8 cellular contexts compared by ENCODE assay signal in genomic region chr6:90294614-90294988, GRCh38. TPM values are rescaled to one million over a fixed set of nuclear protein-coding genes. Genes with fewer than 3 reads are reported as not detected.
DNase-seq lines count a peak whose midpoint lies in the region; ATAC-seq and TF ChIP-seq lines count a peak whose summit lies in the region.

No MANE protein-coding gene starts in this region.

- no peaks in the 10 kb centered on the region; the same call in 1 of the 2 replicates for H3K9me3 ChIP-seq in AG04450 (ENCODE audit: control insufficient read depth, insufficient read depth, low read length)
- H3K9me3 ChIP-seq in NT2/D1 (ENCODE audit: insufficient read depth, low read length): no peaks in the 10 kb centered on the region
- no peaks in the 10 kb centered on the region for H3K9me3 ChIP-seq in mesenchymal stem cell (ENCODE audit: control insufficient read depth, low read length)

- CTCF ChIA-PET in AG04450 (lab: Charles Lee): interaction anchor here (0.5 to 2.2 kb wide), 2 partner anchors 206 to 354 kb away, joined by 3 to 11 read pairs; no protein-coding TSS in a partner anchor

- no peak overlapping the region for H2AK5ac ChIP-seq in mesenchymal stem cell (ENCODE audit: low read length, severe bottlenecking)

- ATAC-seq in activated naive CD8-positive, alpha-beta T cell treated with anti-CD3 and anti-CD28 coated beads, Interleukin-2, amount 50 U/mL, for 24 hours: no peak
- no peak for ATAC-seq in omental fat pad (ENCODE audit: low FRiP score)

- H3K27ac ChIP-seq in AG04450 (ENCODE audit: low read depth, low read length) (no peak overlapping the region), mesenchymal stem cell (ENCODE audit: low read length, poor library complexity, severe bottlenecking) (no peak overlapping the region)

- peaks cover 5% of the 10 kb centered on the region for H3K27me3 ChIP-seq in AG04450 (ENCODE audit: control insufficient read depth, insufficient read depth, low read length)
- peaks cover 38% of the 10 kb centered on the region for H3K27me3 ChIP-seq in NT2/D1 (ENCODE audit: insufficient read depth, insufficient read length)
- H3K27me3 ChIP-seq in mesenchymal stem cell (ENCODE audit: control insufficient read depth in 1 of 2, insufficient read depth in 1 of 2, low read length in 2 of 2): peaks cover 10 to 32% of the 10 kb centered on the region in 2 experiments

- no peak overlapping the region for H3K4ac ChIP-seq in mesenchymal stem cell (ENCODE audit: low read depth in 1 of 2, low read length in 2 of 2)

- H3K4me3 Mint-ChIP-seq in activated naive CD8-positive, alpha-beta T cell treated with anti-CD3 and anti-CD28 coated beads, Interleukin-2, amount 50 U/mL, for 24 hours: peak overlapping the region; percentile 89
- H3K4me3 Mint-ChIP-seq in type B pancreatic cell: peak overlapping the region; percentile 93

- POLR2A ChIA-PET in AG04450 (lab: Yijun Ruan, JAX): interaction anchor here (2.7 kb wide), 1 partner anchor 76 kb away, joined by 17 read pairs; no protein-coding TSS in a partner anchor

- H3K4me1 ChIP-seq in NT2/D1 (ENCODE audit: insufficient read depth, insufficient read length): no peaks in the 10 kb centered on the region
- peaks cover 17% of the 10 kb centered on the region for H3K4me1 ChIP-seq in mesenchymal stem cell (ENCODE audit: control insufficient read depth, insufficient read depth, low read depth, low read length)

- H3K36me3 Mint-ChIP-seq in activated naive CD8-positive, alpha-beta T cell treated with anti-CD3 and anti-CD28 coated beads, Interleukin-2, amount 50 U/mL, for 24 hours (ENCODE audit: low read depth): peaks cover 54% of the 10 kb centered on the region
- H3K36me3 Mint-ChIP-seq in type B pancreatic cell: peaks cover 7% of the 10 kb centered on the region

- WGBS in mesenchymal stem cell: 7% methylated on average over 14 of the region's 15 CpGs

- no peaks in the 10 kb centered on the region for H3K9me3 Mint-ChIP-seq in activated naive CD8-positive, alpha-beta T cell treated with anti-CD3 and anti-CD28 coated beads, Interleukin-2, amount 50 U/mL, for 24 hours
- H3K9me3 Mint-ChIP-seq in type B pancreatic cell: peaks cover under 1% of the 10 kb centered on the region

- peaks cover 63% of the 10 kb centered on the region for H3K4me1 Mint-ChIP-seq in activated naive CD8-positive, alpha-beta T cell treated with anti-CD3 and anti-CD28 coated beads, Interleukin-2, amount 50 U/mL, for 24 hours
- peaks cover 41% of the 10 kb centered on the region for H3K4me1 Mint-ChIP-seq in type B pancreatic cell (ENCODE audit: unreplicated experiment)

- no peak overlapping the region for H2BK5ac ChIP-seq in mesenchymal stem cell (ENCODE audit: low read depth, low read length, poor library complexity, severe bottlenecking)

- no peak overlapping the region for H2BK120ac ChIP-seq in mesenchymal stem cell (ENCODE audit: low read depth, low read length)

- H3K14ac ChIP-seq in mesenchymal stem cell (ENCODE audit: low read length in 2 of 2): no peak overlapping the region

- H3K4me2 ChIP-seq in mesenchymal stem cell (ENCODE audit: low read length, poor library complexity, severe bottlenecking): peak overlapping the region; percentile 41

- no peak for DNase-seq in AG04450 (ENCODE audit: low read depth, low spot score)
- no peak for DNase-seq in NT2/D1 (ENCODE audit: low read depth, low spot score)
- DNase-seq in activated naive CD8-positive, alpha-beta T cell treated with anti-CD3 and anti-CD28 coated beads, Interleukin-2, amount 50 U/mL, for 24 hours: peak; percentile 55
- peak; percentile 16 for DNase-seq in mesenchymal stem cell
- DNase-seq in type B pancreatic cell (ENCODE audit: extremely low spot score, unreplicated experiment): no peak
- no peak for DNase-seq in omental fat pad (ENCODE audit: low spot score)
- DNase-seq in MV-4-11 (lab: John Stamatoyannopoulos, UW): no peak
- DNase-seq in NCI-H524 treated with DMSO at 0.1 percent for 48 hours (lab: John Stamatoyannopoulos, UW): no peak

- H3K9ac ChIP-seq in NT2/D1 (ENCODE audit: insufficient read length, low read depth): peak overlapping the region; percentile 76
- peak overlapping the region; percentile 78 for H3K9ac ChIP-seq in mesenchymal stem cell (ENCODE audit: low read length)

- H2BK12ac ChIP-seq in mesenchymal stem cell (ENCODE audit: low read length in 2 of 2): no peak overlapping the region

- H4K8ac ChIP-seq in mesenchymal stem cell (ENCODE audit: low read length): no peak overlapping the region

- TF ChIP-seq CTCF in AG04450 (IDR thresholded peaks at IDR 0.05; ENCODE audit: low read depth, low read length) (no peak), type B pancreatic cell (conservative IDR thresholded peaks at IDR 0.05) (no peak), omental fat pad (IDR thresholded peaks at IDR 0.05) (no peak)

- no peak overlapping the region for H4K91ac ChIP-seq in mesenchymal stem cell (ENCODE audit: low read length)

- no peak overlapping the region for H2AFZ ChIP-seq in mesenchymal stem cell (ENCODE audit: low read depth, low read length)

- peak overlapping the region; percentile 99 for H3K27ac Mint-ChIP-seq in activated naive CD8-positive, alpha-beta T cell treated with anti-CD3 and anti-CD28 coated beads, Interleukin-2, amount 50 U/mL, for 24 hours
- H3K27ac Mint-ChIP-seq in type B pancreatic cell: peak overlapping the region; percentile 77

- H3K79me1 ChIP-seq in mesenchymal stem cell (replicated peaks; ENCODE audit: low read length, poor library complexity, severe bottlenecking): no peaks in the 10 kb centered on the region

- no peak overlapping the region for H3K18ac ChIP-seq in mesenchymal stem cell (ENCODE audit: low read depth in 1 of 2, low read length in 2 of 2)

- H3K23ac ChIP-seq in mesenchymal stem cell (ENCODE audit: low read length in 2 of 2): no peak overlapping the region

- H3K36me3 ChIP-seq in NT2/D1 (ENCODE audit: insufficient read depth, insufficient read length, low read length) (no peaks in the 10 kb centered on the region), mesenchymal stem cell (ENCODE audit: control insufficient read depth in 1 of 2, insufficient read depth in 2 of 2, low read depth in 1 of 2, low read length in 2 of 2) (no peaks in the 10 kb centered on the region)

- H2BK15ac ChIP-seq in mesenchymal stem cell (ENCODE audit: low read depth, poor library complexity, severe bottlenecking): no peak overlapping the region

- H3K4me3 ChIP-seq in AG04450 (ENCODE audit: low read depth, low read length) (peak overlapping the region; percentile 73), NT2/D1 (ENCODE audit: insufficient read length, low read depth) (peak overlapping the region; percentile 59), mesenchymal stem cell (ENCODE audit: insufficient read depth in 1 of 2, low read depth in 1 of 2, low read length in 2 of 2) (peak overlapping the region in 1 of 2 experiments; percentile 85)

- no peaks in the 10 kb centered on the region for H3K27me3 Mint-ChIP-seq in activated naive CD8-positive, alpha-beta T cell treated with anti-CD3 and anti-CD28 coated beads, Interleukin-2, amount 50 U/mL, for 24 hours
- peaks cover 30% of the 10 kb centered on the region for H3K27me3 Mint-ChIP-seq in type B pancreatic cell

RNA-seq across cellular contexts. Expression of gene BACH2, which starts 2.0 kb away (rescaled TPM):
- polyA plus RNA-seq in AG04450 (2011; rRNA removed): 2.2 and 2.3 TPM in 2 replicates
- polyA minus RNA-seq in AG04450 (2011; rRNA and poly(A)+ RNA removed): 9.0 and 10.1 TPM in 2 replicates
- 0.25 TPM for polyA plus RNA-seq in mesenchymal stem cell (2013, experiment 1 of 2)
- polyA plus RNA-seq in mesenchymal stem cell (2013, experiment 2 of 2): 0.26 TPM
- total RNA-seq in type B pancreatic cell (ENCODE audit: low replicate concordance) (8.5 and 33.5 TPM in 2 replicates), omental fat pad (1 to 10 TPM; 4.0 to 9.4 (median 7.0) TPM)

Comparison
In these comparisons a context has a peak if more than half of its experiments do, and no peak if none do; other contexts are left out.
1. DNase-seq: peak in activated naive CD8-positive, alpha-beta T cell treated with anti-CD3 and anti-CD28 coated beads, Interleukin-2, amount 50 U/mL, for 24 hours (single experiment) and mesenchymal stem cell (single experiment); none in AG04450 (single experiment), NT2/D1 (single experiment), type B pancreatic cell (single experiment), omental fat pad (single experiment), MV-4-11 (single experiment) and NCI-H524 treated with DMSO at 0.1 percent for 48 hours (single experiment).